Comparison of ENCODE assay signal across 21 cellular contexts in the genomic region with DNA sequence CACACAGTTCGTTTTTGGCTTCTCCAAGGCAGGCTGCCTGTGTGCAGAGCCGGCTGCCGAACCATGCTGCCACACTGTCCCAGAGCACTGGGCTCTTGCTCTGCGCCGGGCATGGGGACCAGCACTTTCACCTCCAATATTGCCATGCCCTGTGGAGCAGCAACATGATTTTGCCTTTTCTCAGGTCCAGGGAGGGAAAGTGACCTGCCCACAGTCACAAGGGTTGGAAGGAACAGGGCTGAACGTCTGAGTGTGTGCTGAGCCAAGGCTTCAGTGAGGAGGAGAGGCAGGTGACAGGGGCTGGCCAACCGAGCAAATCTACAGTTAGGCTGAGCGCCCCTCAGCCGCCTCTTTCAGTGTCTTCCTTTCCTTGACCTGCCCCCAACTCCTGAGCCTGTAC. TPM values are rescaled to one million over a fixed set of nuclear protein-coding genes. Genes with fewer than 3 reads are reported as not detected.
"Had no signal": no experiment of that assay in that cellular context is flagged by ENCODE, and none has a peak within 500 bp of the region (broad histone marks: within the 10 kb centered on the region; RNA-seq: fewer than 3 reads in every experiment).

No MANE protein-coding gene starts in this region.

- H3K4me1 ChIP-seq: prostate gland had no signal

- H3K27me3 ChIP-seq: body of pancreas, right lobe of liver, stomach, vagina had no signal

- H3K4me1 Mint-ChIP-seq: activated CD4-positive, alpha-beta T cell treated with anti-CD3 and anti-CD28 coated beads for 36 hours; immature natural killer cell; naive thymus-derived CD4-positive, alpha-beta T cell had no signal

- H3K27ac ChIP-seq: body of pancreas, prostate gland, right lobe of liver, vagina, WERI-Rb-1 had no signal

- ATAC-seq: activated CD4-positive, alpha-beta T cell treated with anti-CD3 and anti-CD28 coated beads for 36 hours; activated CD8-positive, alpha-beta T cell treated with anti-CD3 and anti-CD28 coated beads for 36 hours; activated naive CD4-positive, alpha-beta T cell treated with anti-CD3 and anti-CD28 coated beads, Interleukin-2, amount 50 U/mL, for 72 hours; activated T-cell treated with anti-CD3 and anti-CD28 coated beads, Interleukin-2, amount 50 U/mL, for 72 hours; body of pancreas; mucosa of descending colon; naive thymus-derived CD4-positive, alpha-beta T cell; right lobe of liver; T-helper 17 cell had no signal

- DNase-seq: activated CD4-positive, alpha-beta T cell treated with anti-CD3 and anti-CD28 coated beads for 36 hours; activated CD8-positive, alpha-beta T cell treated with anti-CD3 and anti-CD28 coated beads for 36 hours; activated gamma-delta T cell; activated T-cell treated with anti-CD3 and anti-CD28 coated beads, Interleukin-2, amount 50 U/mL, for 72 hours; body of pancreas; central memory CD4-positive, alpha-beta T cell; cortex of kidney; effector CD4-positive, alpha-beta T cell; foreskin fibroblast; immature natural killer cell; naive thymus-derived CD4-positive, alpha-beta T cell; occipital lobe; stimulated activated CD4-positive, alpha-beta T cell treated with anti-CD3 and anti-CD28 coated beads, Interleukin-2, amount 100 ng/mL, for 24 hours; stomach; T-helper 17 cell; WERI-Rb-1 had no signal

- H3K9me3 Mint-ChIP-seq: activated CD8-positive, alpha-beta T cell treated with anti-CD3 and anti-CD28 coated beads for 36 hours; activated naive CD4-positive, alpha-beta T cell treated with anti-CD3 and anti-CD28 coated beads, Interleukin-2, amount 50 U/mL, for 72 hours; activated T-cell treated with anti-CD3 and anti-CD28 coated beads, Interleukin-2, amount 50 U/mL, for 72 hours; immature natural killer cell; naive thymus-derived CD4-positive, alpha-beta T cell had no signal

- H3K4me3 Mint-ChIP-seq: activated CD4-positive, alpha-beta T cell treated with anti-CD3 and anti-CD28 coated beads for 36 hours; activated CD8-positive, alpha-beta T cell treated with anti-CD3 and anti-CD28 coated beads for 36 hours; activated T-cell treated with anti-CD3 and anti-CD28 coated beads, Interleukin-2, amount 50 U/mL, for 72 hours; immature natural killer cell; naive thymus-derived CD4-positive, alpha-beta T cell; T-helper 17 cell had no signal

- H3K27ac Mint-ChIP-seq: activated CD4-positive, alpha-beta T cell treated with anti-CD3 and anti-CD28 coated beads for 36 hours; activated CD8-positive, alpha-beta T cell treated with anti-CD3 and anti-CD28 coated beads for 36 hours; activated naive CD4-positive, alpha-beta T cell treated with anti-CD3 and anti-CD28 coated beads, Interleukin-2, amount 50 U/mL, for 72 hours; activated T-cell treated with anti-CD3 and anti-CD28 coated beads, Interleukin-2, amount 50 U/mL, for 72 hours; immature natural killer cell; naive thymus-derived CD4-positive, alpha-beta T cell; T-helper 17 cell had no signal

- H3K36me3 Mint-ChIP-seq: activated naive CD4-positive, alpha-beta T cell treated with anti-CD3 and anti-CD28 coated beads, Interleukin-2, amount 50 U/mL, for 72 hours; immature natural killer cell; naive thymus-derived CD4-positive, alpha-beta T cell had no signal

- H3K4me3 ChIP-seq: body of pancreas, mucosa of descending colon, prostate gland, right lobe of liver, stomach, vagina had no signal

- H3K36me3 ChIP-seq: prostate gland, right lobe of liver, stomach, vagina, WERI-Rb-1 had no signal

- H3K27me3 Mint-ChIP-seq: activated CD4-positive, alpha-beta T cell treated with anti-CD3 and anti-CD28 coated beads for 36 hours; activated CD8-positive, alpha-beta T cell treated with anti-CD3 and anti-CD28 coated beads for 36 hours had no signal

- H3K9me3 ChIP-seq: body of pancreas, mucosa of descending colon, prostate gland, right lobe of liver, stomach, vagina had no signal

RNA-seq across cellular contexts. Expression of gene SYNPO, which starts 34.0 kb away (rescaled TPM):
- polyA plus RNA-seq: immature natural killer cell; naive thymus-derived CD4-positive, alpha-beta T cell had no signal

RNA-seq across cellular contexts. Expression of gene MYOZ3, which starts 54.6 kb away (rescaled TPM):
- total RNA-seq: naive thymus-derived CD4-positive, alpha-beta T cell; T-helper 17 cell; vagina had no signal
- polyA plus RNA-seq: immature natural killer cell had no signal
